8 cellular contexts compared by ENCODE assay signal in the genomic region with DNA sequence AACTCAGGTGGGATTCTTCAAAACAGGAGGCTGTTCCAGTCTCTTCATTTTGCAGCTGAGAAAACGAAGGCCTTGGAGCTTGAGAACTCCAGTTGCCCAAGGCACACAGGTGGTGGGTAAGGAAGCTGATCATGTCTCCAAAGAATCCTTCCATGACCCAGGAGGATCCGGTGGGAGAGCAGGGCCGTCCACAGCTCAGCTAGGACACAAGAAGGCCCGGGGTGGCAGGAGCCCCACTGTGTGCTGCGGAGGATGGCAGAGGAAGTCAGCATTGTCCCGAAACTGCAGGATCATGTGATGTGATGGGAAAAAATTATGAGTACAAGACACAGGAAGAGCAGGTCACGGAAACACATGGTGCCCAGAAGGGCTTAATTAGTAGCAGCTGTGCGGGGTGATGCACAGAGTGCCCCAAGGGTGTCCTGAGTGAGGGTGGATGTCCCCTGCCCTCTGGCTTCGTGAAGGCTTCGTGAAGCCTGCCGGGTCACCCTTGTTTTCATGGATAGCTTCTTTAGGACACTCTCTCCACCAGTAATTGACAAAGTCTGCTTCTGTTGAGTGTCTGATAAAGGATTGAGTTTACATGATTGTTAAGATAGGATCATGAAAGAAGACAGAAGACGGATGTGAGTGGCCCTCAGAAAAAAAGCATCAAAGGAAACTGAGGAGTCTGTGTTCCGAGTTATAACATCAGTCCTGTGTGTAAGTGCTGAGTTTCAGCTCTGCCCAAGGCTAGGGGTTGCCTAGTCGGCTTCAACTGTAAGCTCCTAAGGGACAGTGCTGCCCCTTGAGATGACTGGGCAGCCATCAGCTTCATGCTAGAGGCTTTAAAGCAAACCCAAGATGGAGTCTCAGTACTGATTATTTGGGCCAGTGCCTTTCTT. TPM values are rescaled to one million over a fixed set of nuclear protein-coding genes. Genes with fewer than 3 reads are reported as not detected.
DNase-seq lines count a peak whose midpoint lies in the region; ATAC-seq and TF ChIP-seq lines count a peak whose summit lies in the region.

No MANE protein-coding gene starts in this region.

- H3K18ac ChIP-seq in neuronal stem cell (ENCODE audit: low read length), result peak overlapping the region; percentile 77

- H2BK15ac ChIP-seq in neuronal stem cell (ENCODE audit: low read length), result no peak overlapping the region

- DNase-seq in BE2C (peak; percentile 54), dorsolateral prefrontal cortex (peak in 1 of 10 donors; percentile 42), neuronal stem cell (ENCODE audit: low spot score) (no peak)

- peaks cover 12% of the 10 kb centered on the region for H3K4me1 ChIP-seq in BE2C
- H3K4me1 ChIP-seq in neuronal stem cell (ENCODE audit: control insufficient read depth in 2 of 2, insufficient read depth in 1 of 2, low read depth in 1 of 2, low read length in 2 of 2), result peaks cover 7 to 12% of the 10 kb centered on the region in 2 donors

- intact Hi-C loops in dorsolateral prefrontal cortex (cut with DNase I), result loop anchor here (1.0 to 10.0 kb wide), 5 partner anchors 110 to 420 kb away; a partner anchor contains a TSS

- H3K36me3 ChIP-seq in BE2C (no peaks in the 10 kb centered on the region), neuronal stem cell (replicated peaks in 1 of 2; ENCODE audit: control insufficient read depth in 2 of 2, insufficient read depth in 2 of 2, low read length in 2 of 2) (no peaks in the 10 kb centered on the region)

- H4K8ac ChIP-seq in neuronal stem cell (ENCODE audit: low read depth, low read length), result no peak overlapping the region

- H4K91ac ChIP-seq in neuronal stem cell (ENCODE audit: low read depth, low read length, poor library complexity), result peak overlapping the region; percentile 3

- H3K4me3 ChIP-seq in BE2C (ENCODE audit: low read depth, low read length) (peak overlapping the region; percentile 66), dorsolateral prefrontal cortex (peak overlapping the region in 39 of 59 donors; percentile 43 to 81 (median 71)), neuronal stem cell (ENCODE audit: low read length in 2 of 2) (no peak overlapping the region)

- no peaks in the 10 kb centered on the region for H3K79me1 ChIP-seq in neuronal stem cell (ENCODE audit: low read depth, low read length)

- no CpG with 5 or more reads among the region's 14 CpGs for WGBS in neuronal stem cell (ENCODE audit: extremely low coverage in 2 of 2, insufficient read length in 2 of 2, insufficient replicate concordance in 1 of 2), 2 donors

- TF ChIP-seq CTCF in BE2C (IDR thresholded peaks at IDR 0.05; ENCODE audit: low read depth, low read length) (no peak), dorsolateral prefrontal cortex (IDR thresholded peaks at IDR 0.05 in 54 of 56, conservative IDR thresholded peaks at IDR 0.05 in 2 of 56; ENCODE audit: low read depth in 1 of 56, partially characterized antibody in 56 of 56) (no peak)

- no peak overlapping the region for H3K4ac ChIP-seq in neuronal stem cell (ENCODE audit: low read length)

- H3K27me3 ChIP-seq in BE2C (no peaks in the 10 kb centered on the region), dorsolateral prefrontal cortex (no peaks in the 10 kb centered on the region), neuronal stem cell (ENCODE audit: control insufficient read depth in 3 of 3, insufficient read depth in 3 of 3, low read depth in 1 of 3, low read length in 3 of 3) (peaks cover 0 to 1% (median 0%) of the 10 kb centered on the region in 3 experiments)

- H3K4me2 ChIP-seq in neuronal stem cell (ENCODE audit: insufficient read depth, low read length, poor library complexity, severe bottlenecking), result no peak overlapping the region

- peak; percentile 4 for ATAC-seq in HG03571 (IDR thresholded peaks at IDR 0.05; ENCODE audit: unreplicated experiment)
- ATAC-seq in GM18519 (IDR thresholded peaks at IDR 0.05; ENCODE audit: low FRiP score, unreplicated experiment), result no peak
- no peak for ATAC-seq in HG03442 (IDR thresholded peaks at IDR 0.05; ENCODE audit: unreplicated experiment)
- no peak for ATAC-seq in GM21367 (IDR thresholded peaks at IDR 0.05; ENCODE audit: unreplicated experiment)
- no peak for ATAC-seq in HG03045 (IDR thresholded peaks at IDR 0.05; ENCODE audit: unreplicated experiment)

- H2BK120ac ChIP-seq in neuronal stem cell (ENCODE audit: low read depth, low read length), result no peak overlapping the region

- no peak overlapping the region for H3K14ac ChIP-seq in neuronal stem cell (ENCODE audit: low read length)

- H2BK5ac ChIP-seq in neuronal stem cell (ENCODE audit: low read length), result peak overlapping the region; percentile 1

- H3K23ac ChIP-seq in neuronal stem cell (ENCODE audit: low read depth, low read length, poor library complexity), result no peak overlapping the region

- H2AK5ac ChIP-seq in neuronal stem cell (ENCODE audit: low read depth, low read length), result no peak overlapping the region

- no peak overlapping the region for H3K9ac ChIP-seq in neuronal stem cell (ENCODE audit: low read depth, low read length, poor library complexity)

- H3K27ac ChIP-seq in dorsolateral prefrontal cortex (peak overlapping the region in 55 of 59 donors; percentile 8 to 98 (median 93)), neuronal stem cell (replicated peaks; ENCODE audit: low read length) (no peak overlapping the region)

- H3K9me3 ChIP-seq in BE2C (no peaks in the 10 kb centered on the region), neuronal stem cell (replicated peaks in 1 of 2; ENCODE audit: control insufficient read depth in 2 of 2, insufficient read depth in 1 of 2, low read depth in 1 of 2, low read length in 2 of 2) (no peaks in the 10 kb centered on the region)

- peak overlapping the region; percentile 76 for H2BK12ac ChIP-seq in neuronal stem cell (ENCODE audit: low read length)

- peak overlapping the region; percentile 38 for H2AFZ ChIP-seq in neuronal stem cell (ENCODE audit: low read length)

RNA-seq across cellular contexts. Expression of a gene that starts 33.8 kb away (rescaled TPM):
- 11.4 TPM for polyA plus RNA-seq in BE2C (2012; ENCODE audit: insufficient read depth, insufficient read length, low read depth)
- 10 to 100 TPM; 45.4 to 95.1 (median 74.8) TPM for total RNA-seq in dorsolateral prefrontal cortex
- polyA plus RNA-seq in neuronal stem cell (2013, experiment 1 of 2), result 19.9 TPM
- polyA plus RNA-seq in neuronal stem cell (2013, experiment 2 of 2), result 19.4 TPM

Comparison
In these comparisons a context has a peak if more than half of its experiments do, and no peak if none do; other contexts are left out.
1. H3K4me3 ChIP-seq: peak in BE2C (single experiment) and dorsolateral prefrontal cortex (39 of 59); none in neuronal stem cell (0 of 2).